In the genomic region with DNA sequence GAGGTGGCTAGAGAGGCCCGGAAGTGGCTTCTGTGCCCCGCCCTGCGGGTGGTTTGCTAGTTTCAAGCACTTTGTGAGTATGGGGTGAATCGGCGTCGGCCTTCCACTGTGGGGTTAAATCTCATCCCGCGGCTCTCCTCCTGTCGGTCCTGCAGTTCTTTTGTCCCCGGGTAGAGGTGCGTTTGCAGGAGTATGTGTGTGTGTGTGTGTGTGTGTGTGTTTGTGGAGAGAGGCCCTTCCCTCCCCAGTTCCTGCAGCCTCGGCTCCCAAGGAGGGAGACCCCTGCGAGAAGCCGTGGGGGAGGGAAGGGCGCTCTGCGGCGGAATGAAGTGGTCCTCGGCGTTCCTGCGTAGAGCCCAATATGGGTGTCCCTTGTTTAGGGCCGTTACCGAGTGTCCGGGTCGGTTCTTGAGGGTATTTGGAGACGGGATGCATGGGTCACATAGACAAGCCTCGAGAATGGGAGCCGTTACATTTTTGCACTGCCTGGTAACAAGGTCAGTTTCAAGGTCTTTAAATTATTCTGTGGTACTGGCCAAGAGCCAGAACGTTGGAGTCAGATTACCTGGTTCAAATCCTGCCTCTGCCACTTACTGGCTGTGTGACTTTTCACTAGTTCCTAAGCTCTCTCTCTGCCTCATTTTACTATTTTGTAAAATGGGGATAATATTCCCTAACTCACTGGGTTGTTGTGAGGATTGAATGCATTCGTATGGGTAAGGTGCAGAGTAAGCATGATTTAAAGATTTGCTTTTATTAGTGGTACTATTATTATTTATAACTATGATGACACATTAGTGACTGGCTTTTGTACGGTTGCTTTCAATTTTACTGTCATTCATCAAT, we compare ENCODE assay signal across 8 cellular contexts.
DNase-seq lines count a peak whose midpoint lies in the region; ATAC-seq and TF ChIP-seq lines count a peak whose summit lies in the region.

A gene (plus strand): TSS at position 56 of the 846 bp plus-strand sequence. CDS start 9,640 bp downstream, outside the sequence.

- DNase-seq in NCI-H146 treated with DMSO at 0.1 percent for 48 hours (lab: John Stamatoyannopoulos, UW; ENCODE audit: unreplicated experiment), result peak; percentile 68
- DNase-seq in T-helper 9 cell, result peak; percentile 63
- peak; percentile 28 for DNase-seq in astrocyte of the cerebellum (ENCODE audit: low read depth)
- DNase-seq in hypothalamus (lab: John Stamatoyannopoulos, UW), result peak in 50 of 51 donors; percentile 20 to 89 (median 72)
- no peak for DNase-seq in retinal pigment epithelial cell (ENCODE audit: low read depth)

- TF ChIP-seq CTCF in astrocyte of the cerebellum (IDR thresholded peaks at IDR 0.05; ENCODE audit: low read depth, low read length, missing control alignments), result no peak
- TF ChIP-seq CTCF in retinal pigment epithelial cell (conservative IDR thresholded peaks at IDR 0.05; ENCODE audit: low read depth, low read length), result no peak

- in situ Hi-C loops in astrocyte of the cerebellum (cut with HindIII; ENCODE audit: low sequenced_read_pairs), result no loop called here

- peak; percentile 99 for ATAC-seq in GM18502 (IDR thresholded peaks at IDR 0.05; ENCODE audit: poor library complexity, unreplicated experiment)
- peak; percentile 97 for ATAC-seq in HG02798 (IDR thresholded peaks at IDR 0.05; ENCODE audit: poor library complexity, unreplicated experiment)
- no peak for ATAC-seq in HG02970 (IDR thresholded peaks at IDR 0.05; ENCODE audit: low FRiP score, unreplicated experiment)

- H3K4me3 ChIP-seq in astrocyte of the cerebellum (ENCODE audit: low read depth, low read length) (peak within 1 kb of the TSS; percentile 92), retinal pigment epithelial cell (ENCODE audit: low read length) (peak within 1 kb of the TSS; percentile 91)
